In genomic region chr22:30984317-30984716, GRCh38 we compare ENCODE assay signal across 3 cellular contexts.
TF ChIP-seq lines count a peak whose summit lies in the region.

No MANE protein-coding gene starts in this region.

TF ChIP-seq in GM12891, 5 proteins besides CTCF, POLR2A, EP300 and RAD21:
- TF ChIP-seq SPI1 (IDR thresholded peaks at IDR 0.05; ENCODE audit: low read depth, low read length) (no peak), TAF1 (IDR thresholded peaks at IDR 0.05; ENCODE audit: low read depth, low read length) (no peak), PAX5 (IDR thresholded peaks at IDR 0.05; ENCODE audit: insufficient read depth, low read length, severe bottlenecking) (no peak), POU2F2 (IDR thresholded peaks at IDR 0.05; ENCODE audit: low read depth, low read length) (no peak), POLR2AphosphoS5 (IDR thresholded peaks at IDR 0.05; ENCODE audit: low read depth, low read length) (no peak)

TF ChIP-seq in endothelial cell of umbilical vein, 7 proteins besides CTCF, POLR2A, EP300 and RAD21:
- TF ChIP-seq FOS (IDR thresholded peaks at IDR 0.05; ENCODE audit: borderline replicate concordance, insufficient read depth, low read length) (no peak), MYC (IDR thresholded peaks at IDR 0.05; ENCODE audit: low read depth, low read length) (no peak), GATA2 (IDR thresholded peaks at IDR 0.05; ENCODE audit: insufficient read depth, insufficient read length, low read depth, low read length) (no peak), MAX (IDR thresholded peaks at IDR 0.05; ENCODE audit: insufficient read depth, insufficient read length) (no peak), EZH2 (IDR thresholded peaks at IDR 0.05; ENCODE audit: borderline replicate concordance, low read depth, low read length, severe bottlenecking) (no peak)

TF ChIP-seq in liver, 16 proteins besides CTCF, POLR2A, EP300 and RAD21:
- TF ChIP-seq HNF4A (conservative IDR thresholded peaks at IDR 0.05) (peak; percentile 24 to 30), JUND (IDR thresholded peaks at IDR 0.05) (no peak), SP1 (IDR thresholded peaks at IDR 0.05) (no peak), EGR1 (IDR thresholded peaks at IDR 0.05; ENCODE audit: low read depth in 2 of 2) (no peak)
